In the genomic region with DNA sequence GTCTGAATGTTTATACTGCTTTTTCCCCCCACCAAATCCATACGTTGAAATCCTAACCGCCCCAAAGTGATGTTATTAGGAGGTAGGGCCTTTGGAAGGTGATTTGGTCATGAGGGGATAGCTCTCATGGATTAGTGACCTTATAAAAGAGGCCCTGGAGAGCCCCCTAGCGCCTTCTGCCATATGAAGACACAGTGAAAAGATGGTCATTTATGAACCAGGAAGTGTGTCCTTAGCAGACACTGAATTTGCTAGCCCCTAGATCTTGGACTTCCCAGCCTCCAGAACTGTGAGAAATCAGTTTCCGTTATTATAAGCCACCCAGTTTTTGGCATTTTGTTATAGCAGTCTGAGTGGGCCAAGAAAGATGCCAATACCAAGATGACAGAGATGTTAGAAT, we compare ENCODE assay signal across 8 cellular contexts. TPM values are rescaled to one million over a fixed set of nuclear protein-coding genes. Genes with fewer than 3 reads are reported as not detected.
DNase-seq lines count a peak whose midpoint lies in the region; ATAC-seq and TF ChIP-seq lines count a peak whose summit lies in the region.

No MANE protein-coding gene starts in this region.

- TF ChIP-seq POLR2A in erythroblast (IDR thresholded peaks at IDR 0.05; ENCODE audit: low read length), result no peak

- H3K27ac Mint-ChIP-seq in CD14-positive monocyte, result no peak overlapping the region

- H3K27me3 ChIP-seq in AG04450 (ENCODE audit: control insufficient read depth, insufficient read depth, low read length), result peaks cover 3% of the 10 kb centered on the region

- H3K27me3 Mint-ChIP-seq in CD14-positive monocyte (ENCODE audit: low read depth in 3 of 3), result peaks cover 0 to 8% (median 3%) of the 10 kb centered on the region in 3 donors

- H3K4me3 Mint-ChIP-seq in CD14-positive monocyte, result no peak overlapping the region

- H3K27ac ChIP-seq in AG04450 (ENCODE audit: low read depth, low read length), result no peak overlapping the region

- POLR2A ChIA-PET in AG04450 (lab: Yijun Ruan, JAX), result no interaction called here

- H3K9me3 ChIP-seq in AG04450 (ENCODE audit: control insufficient read depth, insufficient read depth, low read length), result no peaks in the 10 kb centered on the region

- no peaks in the 10 kb centered on the region for H3K4me1 Mint-ChIP-seq in CD14-positive monocyte

- ATAC-seq in GM21367 (IDR thresholded peaks at IDR 0.05; ENCODE audit: unreplicated experiment) (peak; percentile 75), sciatic nerve (no peak)

- DNase-seq in AG04450 (ENCODE audit: low read depth, low spot score), result peak; percentile 10
- DNase-seq in OCI-M1 (lab: John Stamatoyannopoulos, UW), result peak; percentile 75
- DNase-seq in erythroblast (lab: John Stamatoyannopoulos, UW), result peak; percentile 38 to 54
- DNase-seq in CD14-positive monocyte (ENCODE audit: low spot score), result no peak
- no peak for DNase-seq in sciatic nerve (ENCODE audit: low spot score)
- no peak for DNase-seq in DMS153 (lab: John Stamatoyannopoulos, UW)
- no peak for DNase-seq in NCI-H1417 treated with DMSO at 0.1 percent for 48 hours (lab: John Stamatoyannopoulos, UW)

- intact Hi-C loops in CD14-positive monocyte (cut with micrococcal nuclease) (no loop called here), sciatic nerve (cut with DNase I) (no loop called here)

- CTCF ChIA-PET in AG04450 (lab: Charles Lee), result interaction anchor here (0.6 to 1.5 kb wide), 7 partner anchors 10 to 669 kb away, joined by 3 to 12 read pairs (median 5); a partner anchor contains a TSS

- H3K36me3 Mint-ChIP-seq in CD14-positive monocyte, result no peaks in the 10 kb centered on the region

- peak; percentile 53 for TF ChIP-seq CTCF in AG04450 (IDR thresholded peaks at IDR 0.05; ENCODE audit: low read depth, low read length)
- no peak for TF ChIP-seq CTCF in CD14-positive monocyte (IDR thresholded peaks at IDR 0.05)

- H3K4me3 ChIP-seq in AG04450 (ENCODE audit: low read depth, low read length), result no peak overlapping the region

- peaks cover 0 to 2% (median 0%) of the 10 kb centered on the region in 7 donors for H3K9me3 Mint-ChIP-seq in CD14-positive monocyte

RNA-seq across cellular contexts. Expression of a gene that starts 7.2 kb away (rescaled TPM):
- 61.0 and 77.3 TPM in 2 replicates for polyA plus RNA-seq in AG04450 (2011; rRNA removed)
- polyA minus RNA-seq in AG04450 (2011; rRNA and poly(A)+ RNA removed), result 29.9 and 38.2 TPM in 2 replicates
- 10 to 100 TPM; 65.5 to 66.5 TPM for polyA plus RNA-seq in CD14-positive monocyte
- 53.0 TPM for total RNA-seq in sciatic nerve

RNA-seq across cellular contexts. Expression of a gene that starts 11.5 kb away (rescaled TPM):
- polyA plus RNA-seq in AG04450 (2011; rRNA removed), result 34.1 and 52.8 TPM in 2 replicates
- 12.0 and 15.0 TPM in 2 replicates for polyA minus RNA-seq in AG04450 (2011; rRNA and poly(A)+ RNA removed)
- polyA plus RNA-seq in CD14-positive monocyte, result 10 to 100 TPM; 30.6 to 32.6 TPM
- 35.7 TPM for total RNA-seq in sciatic nerve

Comparison
In these comparisons a context has a peak if more than half of its experiments do, and no peak if none do; other contexts are left out.
1. DNase-seq: peak in AG04450 (single experiment), OCI-M1 (single experiment) and erythroblast (2 of 2); none in CD14-positive monocyte (single experiment), sciatic nerve (single experiment), DMS153 (single experiment) and NCI-H1417 treated with DMSO at 0.1 percent for 48 hours (single experiment).